36 cellular contexts compared by ENCODE assay signal in genomic region chr18:29074147-29074546, GRCh38.
DNase-seq lines count a peak whose midpoint lies in the region; ATAC-seq, FAIRE-seq and TF ChIP-seq lines count a peak whose summit lies in the region.
"Had no signal": no experiment of that assay in that cellular context is flagged by ENCODE, and none has a peak within 500 bp of the region (broad histone marks: within the 10 kb centered on the region; RNA-seq: fewer than 3 reads in every experiment).

No MANE protein-coding gene starts in this region.

- H3K4me3 ChIP-seq in SK-N-SH (ENCODE audit: low read depth in 2 of 2, low read length in 1 of 2) (no peak overlapping the region), osteoblast (ENCODE audit: insufficient read depth, low read length) (no peak overlapping the region)
- H3K4me3 ChIP-seq: A549; BLaER1; BLaER1 treated with 17β-estradiol and CSF1 and Interleukin-3, amounts not matched to agents 10 nM and 100 nM had no signal

- H3K9me3 Mint-ChIP-seq in activated T-cell treated with anti-CD3 and anti-CD28 coated beads, Interleukin-2, amount 50 U/mL, for 72 hours = peaks cover 0 to 12% of the 10 kb centered on the region in 2 donors

- H4K20me1 ChIP-seq in SK-N-SH (ENCODE audit: insufficient read depth) (no peaks in the 10 kb centered on the region), osteoblast (ENCODE audit: insufficient read depth, low read length) (no peaks in the 10 kb centered on the region)
- H4K20me1 ChIP-seq: BLaER1; BLaER1 treated with 17β-estradiol and CSF1 and Interleukin-3, amounts not matched to agents 10 nM and 100 nM had no signal

- POLR2A ChIA-PET in SK-N-SH (lab: Yijun Ruan, JAX) = no interaction called here

- ATAC-seq in SK-N-SH treated with all-trans-retinoic acid at 6 μM for 48 hours (no peak), HG03095 (IDR thresholded peaks at IDR 0.05; ENCODE audit: unreplicated experiment) (no peak)
- no peak for ATAC-seq in activated T-cell treated with anti-CD3 and anti-CD28 coated beads, Interleukin-2, amount 50 U/mL, for 72 hours (replicated peaks in 1 of 2)
- ATAC-seq: A549; CD8-positive, alpha-beta T cell had no signal

- DNase-seq in D721Med (ENCODE audit: insufficient read length, low spot score) (no peak), SK-N-SH (no peak), osteoblast (ENCODE audit: insufficient read length, low spot score, missing footprints) (no peak), medulla oblongata (ENCODE audit: extremely low spot score) (no peak), foreskin melanocyte (no peak)
- no peak for DNase-seq in activated T-cell treated with anti-CD3 and anti-CD28 coated beads, Interleukin-2, amount 50 U/mL, for 72 hours
- DNase-seq: 8988T; ACHN; AML-193; BE2C; C1 segment of cervical spinal cord; Caco-2; Calu3; CD4-positive, alpha-beta memory T cell; CD4-positive, alpha-beta T cell; CD4-positive, CD25-positive, alpha-beta regulatory T cell; CD8-positive, alpha-beta memory T cell; CD8-positive, alpha-beta T cell; COR-L47; DMS 273 treated with DMSO at 0.1 percent for 48 hours; DMS153; DMS53; DMS79; DMS79 treated with DMSO at 0.1 percent for 48 hours; DND-41; EL had no signal

- 33% methylated on average over 2 of the region's 2 CpGs for WGBS in SK-N-SH (ENCODE audit: low lambda C conversion rate)

- H3K79me2 ChIP-seq in SK-N-SH (ENCODE audit: insufficient read depth) (no peaks in the 10 kb centered on the region), osteoblast (ENCODE audit: insufficient read depth, low read length) (no peaks in the 10 kb centered on the region)

- H3K4me1 Mint-ChIP-seq in activated T-cell treated with anti-CD3 and anti-CD28 coated beads, Interleukin-2, amount 50 U/mL, for 72 hours (ENCODE audit: low read depth) = no peaks in the 10 kb centered on the region
- H3K4me1 Mint-ChIP-seq: B cell; CD4-positive, alpha-beta memory T cell; CD4-positive, CD25-positive, alpha-beta regulatory T cell; CD8-positive, alpha-beta memory T cell had no signal

- TF ChIP-seq CTCF in D721Med (IDR thresholded peaks at IDR 0.05; ENCODE audit: insufficient read depth, missing control alignments) (no peak), SK-N-SH (IDR thresholded peaks at IDR 0.05) (no peak), osteoblast (IDR thresholded peaks at IDR 0.05; ENCODE audit: extremely low read depth, low read depth, low read length) (no peak)

- H3K27ac ChIP-seq in SK-N-SH (ENCODE audit: low read depth in 2 of 2, low read length in 1 of 2) (no peak overlapping the region), osteoblast (ENCODE audit: low read depth, low read length) (no peak overlapping the region)
- H3K27ac ChIP-seq: 22Rv1; A549; BLaER1; BLaER1 treated with 17β-estradiol and CSF1 and Interleukin-3, amounts not matched to agents 10 nM and 100 nM; C4-2B had no signal

- no peaks in the 10 kb centered on the region for H3F3A ChIP-seq in SK-N-SH (replicated peaks; ENCODE audit: insufficient read depth)

- no peak overlapping the region for H3K9ac ChIP-seq in SK-N-SH
- H3K9ac ChIP-seq: BLaER1; BLaER1 treated with 17β-estradiol and CSF1 and Interleukin-3, amounts not matched to agents 10 nM and 100 nM had no signal

- no peak overlapping the region for H3K4me3 Mint-ChIP-seq in activated T-cell treated with anti-CD3 and anti-CD28 coated beads, Interleukin-2, amount 50 U/mL, for 72 hours
- H3K4me3 Mint-ChIP-seq: B cell; CD14-positive monocyte; CD4-positive, alpha-beta memory T cell; CD4-positive, alpha-beta T cell; CD4-positive, CD25-positive, alpha-beta regulatory T cell; CD8-positive, alpha-beta memory T cell; CD8-positive, alpha-beta T cell had no signal

- H3K9me3 ChIP-seq in SK-N-SH = no peaks in the 10 kb centered on the region
- H3K9me3 ChIP-seq in osteoblast (ENCODE audit: low read depth, low read length) = no peaks in the 10 kb centered on the region
- H3K9me3 ChIP-seq: A549; BE2C; BLaER1; BLaER1 treated with 17β-estradiol and CSF1 and Interleukin-3, amounts not matched to agents 10 nM and 100 nM; Caco-2 had no signal

- no peak for TF ChIP-seq EP300 in SK-N-SH (IDR thresholded peaks at IDR 0.05; ENCODE audit: borderline replicate concordance in 1 of 2, low read depth in 1 of 2, low read length in 1 of 2)

- H3K36me3 Mint-ChIP-seq in activated T-cell treated with anti-CD3 and anti-CD28 coated beads, Interleukin-2, amount 50 U/mL, for 72 hours (ENCODE audit: insufficient read depth in 2 of 2) = no peaks in the 10 kb centered on the region
- H3K36me3 Mint-ChIP-seq: CD14-positive monocyte; CD4-positive, alpha-beta memory T cell; CD4-positive, CD25-positive, alpha-beta regulatory T cell; CD8-positive, alpha-beta memory T cell; CD8-positive, alpha-beta T cell had no signal

- no peak for TF ChIP-seq RAD21 in SK-N-SH (IDR thresholded peaks at IDR 0.05; ENCODE audit: low read length)

- H3K27me3 ChIP-seq in SK-N-SH (ENCODE audit: insufficient read depth) = no peaks in the 10 kb centered on the region
- H3K27me3 ChIP-seq in osteoblast (ENCODE audit: insufficient read depth, low read length) = no peaks in the 10 kb centered on the region
- H3K27me3 ChIP-seq: BE2C; BLaER1; BLaER1 treated with 17β-estradiol and CSF1 and Interleukin-3, amounts not matched to agents 10 nM and 100 nM had no signal

- no peaks in the 10 kb centered on the region for H3K9me2 ChIP-seq in SK-N-SH

- no peak overlapping the region for H3K27ac Mint-ChIP-seq in activated T-cell treated with anti-CD3 and anti-CD28 coated beads, Interleukin-2, amount 50 U/mL, for 72 hours
- H3K27ac Mint-ChIP-seq: B cell; CD14-positive monocyte; CD4-positive, alpha-beta memory T cell; CD4-positive, alpha-beta T cell; CD4-positive, CD25-positive, alpha-beta regulatory T cell; CD8-positive, alpha-beta memory T cell; CD8-positive, alpha-beta T cell had no signal

- H3K4me2 ChIP-seq in SK-N-SH (no peak overlapping the region), osteoblast (ENCODE audit: insufficient read depth, low read length) (no peak overlapping the region)
- H3K4me2 ChIP-seq: A549; BLaER1; BLaER1 treated with 17β-estradiol and CSF1 and Interleukin-3, amounts not matched to agents 10 nM and 100 nM had no signal

- H3K4me1 ChIP-seq in SK-N-SH (ENCODE audit: control insufficient read depth in 1 of 2, insufficient read depth in 2 of 2, low read depth in 1 of 2, low read length in 1 of 2) = peaks cover 0 to 5% of the 10 kb centered on the region in 2 experiments; a peak in 2 of 4 replicates
- H3K4me1 ChIP-seq in osteoblast (ENCODE audit: insufficient read depth, low read length) = no peaks in the 10 kb centered on the region
- H3K4me1 ChIP-seq: A549, BE2C, Caco-2 had no signal

- peak; percentile 72 for FAIRE-seq in D721Med (lab: Jason Lieb, UNC)
- FAIRE-seq: A204.1, A549 had no signal

- H3K36me3 ChIP-seq in SK-N-SH (replicated peaks in 1 of 2; ENCODE audit: control insufficient read depth in 1 of 2, insufficient read depth in 2 of 2, low read length in 1 of 2) = no peaks in the 10 kb centered on the region
- no peaks in the 10 kb centered on the region for H3K36me3 ChIP-seq in osteoblast (ENCODE audit: insufficient read depth, low read length)
- H3K36me3 ChIP-seq: BE2C; BLaER1; BLaER1 treated with 17β-estradiol and CSF1 and Interleukin-3, amounts not matched to agents 10 nM and 100 nM had no signal

- H3K27me3 Mint-ChIP-seq in activated T-cell treated with anti-CD3 and anti-CD28 coated beads, Interleukin-2, amount 50 U/mL, for 72 hours (ENCODE audit: low read depth) = no peaks in the 10 kb centered on the region
- H3K27me3 Mint-ChIP-seq: B cell; CD4-positive, alpha-beta memory T cell; CD4-positive, alpha-beta T cell; CD4-positive, CD25-positive, alpha-beta regulatory T cell had no signal

- H2AFZ ChIP-seq in SK-N-SH (ENCODE audit: low read depth) = peak overlapping the region; percentile 66; the same call in 1 of the 2 replicates
- peak overlapping the region; percentile 16 for H2AFZ ChIP-seq in osteoblast (ENCODE audit: low read length)

- CTCF ChIA-PET in SK-N-SH (lab: Yijun Ruan, JAX) = no interaction called here

TF ChIP-seq in SK-N-SH, 30 proteins besides CTCF, POLR2A, EP300 and RAD21:
- no peak for TF ChIP-seq JUND (IDR thresholded peaks at IDR 0.05)
- TF ChIP-seq FOSL2 (IDR thresholded peaks at IDR 0.05; ENCODE audit: borderline replicate concordance, low read depth) = no peak
- TF ChIP-seq CHD2 (IDR thresholded peaks at IDR 0.05; ENCODE audit: low read length, partially characterized antibody) = no peak
- no peak for TF ChIP-seq POLR2AphosphoS5 (IDR thresholded peaks at IDR 0.05; ENCODE audit: low read depth, low read length)
- no peak for TF ChIP-seq ELF1 (IDR thresholded peaks at IDR 0.05)

TF ChIP-seq in SK-N-SH treated with all-trans-retinoic acid at 6 μM for 48 hours, 23 proteins besides CTCF, POLR2A, EP300 and RAD21:
- TF ChIP-seq CREB5 (CRISPR knock-in tag; IDR thresholded peaks at IDR 0.05; ENCODE audit: low read depth) (no peak), ISL1 (CRISPR knock-in tag; IDR thresholded peaks at IDR 0.05) (peak; percentile 94)
